In genomic region chr17:42513686-42514085, GRCh38 we compare ENCODE assay signal across 22 cellular contexts. TPM values are rescaled to one million over a fixed set of nuclear protein-coding genes. Genes with fewer than 3 reads are reported as not detected.
A peak's percentile ranks its signal among the peaks of the same experiment; 100 is the strongest.
DNase-seq lines count a peak whose midpoint lies in the region; ATAC-seq and TF ChIP-seq lines count a peak whose summit lies in the region.
"Had no signal": no experiment of that assay in that cellular context is flagged by ENCODE, and none has a peak within 500 bp of the region (broad histone marks: within the 10 kb centered on the region; RNA-seq: fewer than 3 reads in every experiment).

No MANE protein-coding gene starts in this region.

- peaks cover 8% of the 10 kb centered on the region for H3K36me3 Mint-ChIP-seq in activated T-cell treated with anti-CD3 and anti-CD28 coated beads, Interleukin-2, amount 50 U/mL, for 4 hours (ENCODE audit: insufficient read depth)
- peaks cover 0 to 6% (median 3%) of the 10 kb centered on the region in 3 donors for H3K36me3 Mint-ChIP-seq in naive thymus-derived CD8-positive, alpha-beta T cell

- ATAC-seq in heart left ventricle (no peak), left cardiac atrium (no peak)
- no peak for ATAC-seq in activated T-cell treated with anti-CD3 and anti-CD28 coated beads, Interleukin-2, amount 50 U/mL, for 4 hours
- ATAC-seq in naive thymus-derived CD8-positive, alpha-beta T cell: no peak
- ATAC-seq: GM12878, HCT116, T-helper 17 cell had no signal

- no peak overlapping the region for H3K27ac Mint-ChIP-seq in naive thymus-derived CD8-positive, alpha-beta T cell
- H3K27ac Mint-ChIP-seq: T-helper 17 cell had no signal

- H3K9me3 ChIP-seq in heart left ventricle: no peaks in the 10 kb centered on the region
- H3K9me3 ChIP-seq in sigmoid colon: no peaks in the 10 kb centered on the region
- H3K9me3 ChIP-seq in uterus: no peaks in the 10 kb centered on the region
- H3K9me3 ChIP-seq: BE2C had no signal

- no peaks in the 10 kb centered on the region for H3K9me3 Mint-ChIP-seq in activated T-cell treated with anti-CD3 and anti-CD28 coated beads, Interleukin-2, amount 50 U/mL, for 4 hours
- no peaks in the 10 kb centered on the region for H3K9me3 Mint-ChIP-seq in naive thymus-derived CD8-positive, alpha-beta T cell

- TF ChIP-seq POLR2A in heart left ventricle (IDR thresholded peaks at IDR 0.05) (no peak), sigmoid colon (IDR thresholded peaks at IDR 0.05) (no peak), uterus (IDR thresholded peaks at IDR 0.05) (no peak)

- H3K27me3 Mint-ChIP-seq in activated T-cell treated with anti-CD3 and anti-CD28 coated beads, Interleukin-2, amount 50 U/mL, for 4 hours (ENCODE audit: low read depth): no peaks in the 10 kb centered on the region
- no peaks in the 10 kb centered on the region for H3K27me3 Mint-ChIP-seq in naive thymus-derived CD8-positive, alpha-beta T cell

- TF ChIP-seq CTCF in heart left ventricle (IDR thresholded peaks at IDR 0.05) (no peak), sigmoid colon (IDR thresholded peaks at IDR 0.05) (no peak), uterus (IDR thresholded peaks at IDR 0.05) (no peak)

- H3K36me3 ChIP-seq in heart left ventricle: peaks cover 0 to 64% (median 42%) of the 10 kb centered on the region in 9 donors
- H3K36me3 ChIP-seq in sigmoid colon: peaks cover 11 to 51% (median 21%) of the 10 kb centered on the region in 4 donors
- H3K36me3 ChIP-seq in uterus: no peaks in the 10 kb centered on the region

- POLR2A ChIA-PET in naive thymus-derived CD8-positive, alpha-beta T cell (lab: Charles Lee): no interaction called here

- H3K4me3 Mint-ChIP-seq in activated T-cell treated with anti-CD3 and anti-CD28 coated beads, Interleukin-2, amount 50 U/mL, for 4 hours: no peak overlapping the region
- no peak overlapping the region for H3K4me3 Mint-ChIP-seq in naive thymus-derived CD8-positive, alpha-beta T cell
- H3K4me3 Mint-ChIP-seq: T-helper 17 cell had no signal

- DNase-seq in heart left ventricle (no peak), left cardiac atrium (no peak), sigmoid colon (no peak), uterus (no peak), NCI-H510A (lab: John Stamatoyannopoulos, UW) (no peak)
- DNase-seq in activated T-cell treated with anti-CD3 and anti-CD28 coated beads, Interleukin-2, amount 50 U/mL, for 4 hours: no peak
- DNase-seq in naive thymus-derived CD8-positive, alpha-beta T cell: no peak
- DNase-seq: 8988T; activated CD4-positive, alpha-beta T cell treated with anti-CD3 and anti-CD28 coated beads, Interleukin-2, amount 50 U/mL, for 4 hours; activated naive CD4-positive, alpha-beta T cell; activated T-cell treated with anti-CD3 and anti-CD28 coated beads for 4 hours; BE2C; foreskin melanocyte; Kasumi-1; NCI-H1092 treated with DMSO at 0.1 percent for 48 hours; NCI-H2107; T-helper 17 cell had no signal

- intact Hi-C loops in heart left ventricle (cut with DNase I): loop anchor here in 5 of 10 donors (5.0 to 10.0 kb wide), 6 partner anchors 36 to 389 kb away; partner anchors contain the start of genes HSPB9 (in 1 of the 5) and KAT2A (in 1 of the 5)
- intact Hi-C loops in left cardiac atrium (cut with DNase I): loop anchor here (10.0 kb wide), 2 partner anchors 59 to 199 kb away; partner anchors contain the start of gene ATP6V0A1 (in 1 of the 2)
- intact Hi-C loops in sigmoid colon (cut with DNase I): no loop called here
- intact Hi-C loops in uterus (cut with DNase I; ENCODE audit: low total_unique reads): no loop called here

- H3K4me1 Mint-ChIP-seq in activated T-cell treated with anti-CD3 and anti-CD28 coated beads, Interleukin-2, amount 50 U/mL, for 4 hours (ENCODE audit: low read depth): peaks cover 4% of the 10 kb centered on the region
- peaks cover 5 to 16% (median 7%) of the 10 kb centered on the region in 4 donors for H3K4me1 Mint-ChIP-seq in naive thymus-derived CD8-positive, alpha-beta T cell

- H3K4me3 ChIP-seq in heart left ventricle (no peak overlapping the region), sigmoid colon (no peak overlapping the region), uterus (no peak overlapping the region)
- H3K4me3 ChIP-seq: GM12878, smooth muscle cell had no signal

- no peak for TF ChIP-seq EP300 in sigmoid colon (IDR thresholded peaks at IDR 0.05)

- WGBS in heart left ventricle, 4 donors: 90 to 96% (median 95%) methylated on average over 11 of the region's 11 CpGs
- WGBS in sigmoid colon, 2 donors: 96% methylated on average over 11 of the region's 11 CpGs

- peak overlapping the region; percentile 7 to 84 (median 48) for H3K27ac ChIP-seq in heart left ventricle
- H3K27ac ChIP-seq in layer of hippocampus (ENCODE audit: low read depth, low read length): peak overlapping the region; percentile 86
- peak overlapping the region; percentile 17 to 51 (median 38) for H3K27ac ChIP-seq in sigmoid colon
- H3K27ac ChIP-seq in uterus: peak overlapping the region; percentile 95 to 99
- H3K27ac ChIP-seq: VCaP had no signal

- H3K27me3 ChIP-seq in heart left ventricle (no peaks in the 10 kb centered on the region), layer of hippocampus (ENCODE audit: control insufficient read depth, insufficient read depth, low read length) (no peaks in the 10 kb centered on the region), sigmoid colon (no peaks in the 10 kb centered on the region), uterus (no peaks in the 10 kb centered on the region)
- H3K27me3 ChIP-seq: BE2C had no signal

- peaks cover 10 to 54% (median 33%) of the 10 kb centered on the region in 12 donors for H3K4me1 ChIP-seq in heart left ventricle
- H3K4me1 ChIP-seq in sigmoid colon: peaks cover 0 to 34% (median 25%) of the 10 kb centered on the region in 4 donors
- peaks cover 23 to 25% of the 10 kb centered on the region in 2 donors for H3K4me1 ChIP-seq in uterus

RNA-seq across cellular contexts. Expression of gene NAGLU, which starts 22.4 kb away (rescaled TPM):
- total RNA-seq in heart left ventricle (10 to 100 TPM in 8 of 9 donors, 1 to 10 TPM in 1; 8.4 to 22.0 (median 12.5) TPM), left cardiac atrium (10 to 100 TPM; 15.1 to 20.7 TPM), sigmoid colon (10 to 100 TPM; 35.2 to 52.6 (median 45.0) TPM), uterus (10 to 100 TPM in 3 of 4 donors, 1 to 10 TPM in 1; 8.7 to 33.5 (median 25.6) TPM)
- polyA plus RNA-seq in heart left ventricle (10 to 100 TPM; 10.4 to 19.1 TPM), sigmoid colon (10 to 100 TPM in 2 of 3 donors, 1 to 10 TPM in 1; 9.7 to 33.2 (median 12.6) TPM)
- total RNA-seq in activated T-cell treated with anti-CD3 and anti-CD28 coated beads, Interleukin-2, amount 50 U/mL, for 4 hours: 10 to 100 TPM; 11.6 to 12.9 (median 12.0) TPM
- 10 to 100 TPM; 26.4 to 28.5 TPM for total RNA-seq in naive thymus-derived CD8-positive, alpha-beta T cell
- 10 to 100 TPM in 2 of 3 donors, 1 to 10 TPM in 1; 8.0 to 16.2 (median 13.4) TPM for polyA plus RNA-seq in naive thymus-derived CD8-positive, alpha-beta T cell

RNA-seq across cellular contexts. Expression of gene HSD17B1, which starts 39.0 kb away (rescaled TPM):
- 1 to 10 TPM in 3 of 9 donors, under 1 TPM in 5, not detected in 1; 0.32 to 1.7 (median 0.97) TPM for total RNA-seq in heart left ventricle
- 1 to 10 TPM; 1.2 to 1.8 TPM for polyA plus RNA-seq in heart left ventricle
- total RNA-seq in left cardiac atrium: 1 to 10 TPM; 2.8 to 3.7 TPM
- total RNA-seq in sigmoid colon: 1 to 10 TPM in 2 of 4 donors, under 1 TPM in 2; 0.16 to 5.3 (median 0.86) TPM
- 1 to 10 TPM; 1.2 to 1.7 (median 1.4) TPM for polyA plus RNA-seq in sigmoid colon
- total RNA-seq in uterus: 1 to 10 TPM in 1 of 4 donors, under 1 TPM in 1, not detected in 2; 0.35 to 3.1 TPM
- total RNA-seq in activated T-cell treated with anti-CD3 and anti-CD28 coated beads, Interleukin-2, amount 50 U/mL, for 4 hours: under 1 TPM; 0.10 to 0.53 (median 0.33) TPM
- total RNA-seq in naive thymus-derived CD8-positive, alpha-beta T cell: 1 to 10 TPM; 1.4 to 2.1 TPM
- polyA plus RNA-seq in naive thymus-derived CD8-positive, alpha-beta T cell: under 1 TPM; 0.18 to 0.98 (median 0.24) TPM

RNA-seq across cellular contexts. Expression of gene COASY, which starts 48.3 kb away (rescaled TPM):
- total RNA-seq in heart left ventricle (10 to 100 TPM; 24.3 to 50.4 (median 33.2) TPM), left cardiac atrium (10 to 100 TPM; 37.2 to 37.5 TPM), sigmoid colon (10 to 100 TPM; 14.3 to 17.5 (median 16.3) TPM), uterus (10 to 100 TPM in 3 of 4 donors, 1 to 10 TPM in 1; 2.6 to 42.6 (median 16.1) TPM)
- polyA plus RNA-seq in heart left ventricle (10 to 100 TPM; 37.5 to 59.1 TPM), sigmoid colon (10 to 100 TPM; 48.0 to 98.9 (median 80.7) TPM)
- total RNA-seq in activated T-cell treated with anti-CD3 and anti-CD28 coated beads, Interleukin-2, amount 50 U/mL, for 4 hours: 100 to 1,000 TPM in 2 of 3 donors, 10 to 100 TPM in 1; 98.8 to 110 (median 105) TPM
- total RNA-seq in naive thymus-derived CD8-positive, alpha-beta T cell: 10 to 100 TPM; 67.0 to 72.3 TPM
- 10 to 100 TPM; 48.3 to 67.9 (median 65.5) TPM for polyA plus RNA-seq in naive thymus-derived CD8-positive, alpha-beta T cell

RNA-seq across cellular contexts. Expression of gene MLX, which starts 53.2 kb away (rescaled TPM):
- 10 to 100 TPM; 48.1 to 76.2 (median 57.9) TPM for total RNA-seq in heart left ventricle
- polyA plus RNA-seq in heart left ventricle: 10 to 100 TPM; 53.1 to 71.7 TPM
- total RNA-seq in left cardiac atrium: 10 to 100 TPM; 51.3 to 55.3 TPM
- total RNA-seq in sigmoid colon: 10 to 100 TPM; 24.7 to 50.5 (median 30.8) TPM
- polyA plus RNA-seq in sigmoid colon: 100 to 1,000 TPM in 1 of 3 donors, 10 to 100 TPM in 2; 77.1 to 129 (median 97.9) TPM
- total RNA-seq in uterus: 10 to 100 TPM in 3 of 4 donors, 1 to 10 TPM in 1; 6.9 to 50.0 (median 35.1) TPM
- 10 to 100 TPM; 69.3 to 90.1 (median 77.7) TPM for total RNA-seq in activated T-cell treated with anti-CD3 and anti-CD28 coated beads, Interleukin-2, amount 50 U/mL, for 4 hours
- total RNA-seq in naive thymus-derived CD8-positive, alpha-beta T cell: 10 to 100 TPM; 58.2 to 67.8 TPM
- 10 to 100 TPM; 24.6 to 47.1 (median 25.0) TPM for polyA plus RNA-seq in naive thymus-derived CD8-positive, alpha-beta T cell

RNA-seq across cellular contexts. Expression of gene ATP6V0A1, which starts 55.0 kb away (rescaled TPM):
- total RNA-seq in heart left ventricle: 10 to 100 TPM; 30.3 to 65.9 (median 35.9) TPM
- 10 to 100 TPM; 24.3 to 40.6 TPM for polyA plus RNA-seq in heart left ventricle
- 10 to 100 TPM; 40.3 to 55.4 TPM for total RNA-seq in left cardiac atrium
- 10 to 100 TPM; 36.0 to 96.1 (median 51.2) TPM for total RNA-seq in sigmoid colon
- 10 to 100 TPM; 11.6 to 53.1 (median 16.2) TPM for polyA plus RNA-seq in sigmoid colon
- 100 to 1,000 TPM in 1 of 4 donors, 10 to 100 TPM in 3; 29.5 to 111 (median 64.5) TPM for total RNA-seq in uterus
- 10 to 100 TPM; 12.8 to 18.0 (median 14.4) TPM for total RNA-seq in activated T-cell treated with anti-CD3 and anti-CD28 coated beads, Interleukin-2, amount 50 U/mL, for 4 hours
- 10 to 100 TPM; 18.3 to 19.1 TPM for total RNA-seq in naive thymus-derived CD8-positive, alpha-beta T cell
- polyA plus RNA-seq in naive thymus-derived CD8-positive, alpha-beta T cell: 10 to 100 TPM in 2 of 3 donors, 1 to 10 TPM in 1; 4.1 to 12.6 (median 10.3) TPM

Comparison
In these comparisons a context has a peak if more than half of its experiments do, and no peak if none do; other contexts are left out.
1. H3K27ac ChIP-seq: peak in every context shown above with its lines; median percentile 97 in uterus; 86 in layer of hippocampus; 48 in heart left ventricle; 38 in sigmoid colon.
2. intact Hi-C loops: an anchor here in left cardiac atrium (10.0 kb wide); none called in sigmoid colon and uterus.